9 cellular contexts compared by ENCODE assay signal in genomic region chr12:48002773-48003218, GRCh38. TPM values are rescaled to one million over a fixed set of nuclear protein-coding genes. Genes with fewer than 3 reads are reported as not detected.
DNase-seq lines count a peak whose midpoint lies in the region; ATAC-seq lines count a peak whose summit lies in the region.
"Had no signal": no experiment of that assay in that cellular context is flagged by ENCODE, and none has a peak within 500 bp of the region (broad histone marks: within the 10 kb centered on the region; RNA-seq: fewer than 3 reads in every experiment).

No MANE protein-coding gene starts in this region.

- H3K27me3 ChIP-seq in subcutaneous abdominal adipose tissue (ENCODE audit: control insufficient read depth in 5 of 5, insufficient read depth in 4 of 5, low read length in 5 of 5), result peaks cover 32 to 73% (median 58%) of the 10 kb centered on the region in 5 donors

- H3K27ac ChIP-seq in subcutaneous abdominal adipose tissue (ENCODE audit: low read depth, low read length), result no peak overlapping the region

- H3K36me3 ChIP-seq in subcutaneous abdominal adipose tissue (ENCODE audit: control insufficient read depth in 5 of 5, insufficient read depth in 5 of 5, low read length in 5 of 5), result no peaks in the 10 kb centered on the region

- no peak for ATAC-seq in activated CD4-positive, CD25-positive, alpha-beta regulatory T cell treated with anti-CD3 and anti-CD28 coated beads, Interleukin-2, amount 50 U/mL, for 24 hours

- H3K4me1 Mint-ChIP-seq in activated CD4-positive, alpha-beta memory T cell treated with anti-CD3 and anti-CD28 coated beads, Interleukin-2, amount 10 ng/mL, durations not matched to agents 7 days and 5 days, result peaks cover 33% of the 10 kb centered on the region

- H3K4me3 ChIP-seq in subcutaneous abdominal adipose tissue (ENCODE audit: low read depth in 1 of 5, low read length in 5 of 5), result peak overlapping the region; percentile 56 to 75 (median 67)

- H3K9ac ChIP-seq in subcutaneous abdominal adipose tissue (ENCODE audit: low read length in 5 of 5), result no peak overlapping the region

- CTCF ChIA-PET in activated CD4-positive, alpha-beta memory T cell treated with anti-CD3 and anti-CD28 coated beads, Interleukin-2, amount 10 ng/mL, durations not matched to agents 7 days and 5 days (lab: Charles Lee), result interaction anchor here (0.7 kb wide), 1 partner anchor 13 kb away, joined by 4 read pairs; no protein-coding TSS in a partner anchor

- H3K9me3 ChIP-seq in subcutaneous abdominal adipose tissue (ENCODE audit: control insufficient read depth in 5 of 5, low read length in 5 of 5), result no peaks in the 10 kb centered on the region

- peaks cover 95% of the 10 kb centered on the region for H3K27me3 Mint-ChIP-seq in activated CD4-positive, alpha-beta memory T cell treated with anti-CD3 and anti-CD28 coated beads, Interleukin-2, amount 10 ng/mL, durations not matched to agents 7 days and 5 days

- peak overlapping the region; percentile 43 for H3K4me3 Mint-ChIP-seq in activated CD4-positive, alpha-beta memory T cell treated with anti-CD3 and anti-CD28 coated beads, Interleukin-2, amount 10 ng/mL, durations not matched to agents 7 days and 5 days

- no peaks in the 10 kb centered on the region for H3K36me3 Mint-ChIP-seq in activated CD4-positive, alpha-beta memory T cell treated with anti-CD3 and anti-CD28 coated beads, Interleukin-2, amount 10 ng/mL, durations not matched to agents 7 days and 5 days (ENCODE audit: low read depth)

- H3K4me1 ChIP-seq in subcutaneous abdominal adipose tissue (ENCODE audit: control insufficient read depth in 5 of 5, insufficient read depth in 5 of 5, low read length in 5 of 5), result peaks cover 7 to 46% (median 41%) of the 10 kb centered on the region in 5 donors

- H3K27ac Mint-ChIP-seq in activated CD4-positive, alpha-beta memory T cell treated with anti-CD3 and anti-CD28 coated beads, Interleukin-2, amount 10 ng/mL, durations not matched to agents 7 days and 5 days, result no peak overlapping the region

- DNase-seq in activated CD4-positive, CD25-positive, alpha-beta regulatory T cell treated with anti-CD3 and anti-CD28 coated beads, Interleukin-2, amount 50 U/mL, for 72 hours, result peak; percentile 26
- DNase-seq in activated CD4-positive, alpha-beta memory T cell treated with anti-CD3 and anti-CD28 coated beads, Interleukin-2, amount 10 ng/mL, durations not matched to agents 7 days and 5 days, result no peak
- DNase-seq in iris pigment epithelial cell (ENCODE audit: low read depth), result peak; percentile 34
- DNase-seq in NCI-H1436 (lab: John Stamatoyannopoulos, UW), result no peak
- DNase-seq in kidney glomerular epithelial cell (lab: John Stamatoyannopoulos, UW), result no peak
- no peak for DNase-seq in inferior parietal cortex (ENCODE audit: extremely low spot score)
- DNase-seq: DND-41 had no signal

- no peaks in the 10 kb centered on the region for H3K9me3 Mint-ChIP-seq in activated CD4-positive, alpha-beta memory T cell treated with anti-CD3 and anti-CD28 coated beads, Interleukin-2, amount 10 ng/mL, durations not matched to agents 7 days and 5 days

- POLR2A ChIA-PET in activated CD4-positive, alpha-beta memory T cell treated with anti-CD3 and anti-CD28 coated beads, Interleukin-2, amount 10 ng/mL, durations not matched to agents 7 days and 5 days (lab: Charles Lee), result interaction anchor here (0.8 to 1.2 kb wide), 2 partner anchors 12 to 175 kb away, joined by 3 to 6 read pairs; no protein-coding TSS in a partner anchor

RNA-seq across cellular contexts. Expression of gene COL2A1, which starts 1.5 kb away (rescaled TPM):
- not detected for total RNA-seq in activated CD4-positive, alpha-beta memory T cell treated with anti-CD3 and anti-CD28 coated beads, Interleukin-2, amount 10 ng/mL, durations not matched to agents 7 days and 5 days

RNA-seq across cellular contexts. Expression of gene TMEM106C, which starts 39.4 kb away (rescaled TPM):
- total RNA-seq in activated CD4-positive, alpha-beta memory T cell treated with anti-CD3 and anti-CD28 coated beads, Interleukin-2, amount 10 ng/mL, durations not matched to agents 7 days and 5 days, result 100 to 1,000 TPM; 139 to 141 TPM

Comparison
In these comparisons a context has a peak if more than half of its experiments do, and no peak if none do; other contexts are left out.
1. DNase-seq: peak in activated CD4-positive, CD25-positive, alpha-beta regulatory T cell treated with anti-CD3 and anti-CD28 coated beads, Interleukin-2, amount 50 U/mL, for 72 hours (single experiment) and iris pigment epithelial cell (single experiment); none in activated CD4-positive, alpha-beta memory T cell treated with anti-CD3 and anti-CD28 coated beads, Interleukin-2, amount 10 ng/mL, durations not matched to agents 7 days and 5 days (single experiment), NCI-H1436 (single experiment), kidney glomerular epithelial cell (single experiment) and inferior parietal cortex (single experiment).